ENCODE assay signal across 11 cellular contexts in genomic region chr12:108798551-108799221, GRCh38. TPM values are rescaled to one million over a fixed set of nuclear protein-coding genes. Genes with fewer than 3 reads are reported as not detected.
DNase-seq lines count a peak whose midpoint lies in the region; ATAC-seq and TF ChIP-seq lines count a peak whose summit lies in the region.
"Had no signal": no experiment of that assay in that cellular context is flagged by ENCODE, and none has a peak within 500 bp of the region (broad histone marks: within the 10 kb centered on the region; RNA-seq: fewer than 3 reads in every experiment).

No MANE protein-coding gene starts in this region.

- intact Hi-C loops in dorsolateral prefrontal cortex (cut with DNase I), result no loop called here

- TF ChIP-seq CTCF in dorsolateral prefrontal cortex (IDR thresholded peaks at IDR 0.05 in 54 of 56, conservative IDR thresholded peaks at IDR 0.05 in 2 of 56; ENCODE audit: low read depth in 1 of 56, partially characterized antibody in 56 of 56) (peak in 1 of 56 donors; percentile 14), WERI-Rb-1 (IDR thresholded peaks at IDR 0.05; ENCODE audit: low read depth, low read length) (no peak)

- H3K4me3 ChIP-seq in MG63 (no peak overlapping the region), dorsolateral prefrontal cortex (no peak overlapping the region), WERI-Rb-1 (ENCODE audit: low read depth, low read length) (no peak overlapping the region)

- H3K27me3 ChIP-seq in MG63 (no peaks in the 10 kb centered on the region), dorsolateral prefrontal cortex (no peaks in the 10 kb centered on the region), layer of hippocampus (ENCODE audit: control insufficient read depth, insufficient read depth, low read length) (no peaks in the 10 kb centered on the region), WERI-Rb-1 (ENCODE audit: insufficient read depth, low read depth, severe bottlenecking) (no peaks in the 10 kb centered on the region)

- H3K9me3 ChIP-seq in MG63, result no peaks in the 10 kb centered on the region
- no peaks in the 10 kb centered on the region for H3K9me3 ChIP-seq in WERI-Rb-1 (ENCODE audit: severe bottlenecking)

- DNase-seq in MG63 (peak; percentile 49), dorsolateral prefrontal cortex (peak; percentile 41 to 86 (median 76)), substantia nigra (lab: John Stamatoyannopoulos, UW) (peak in 42 of 49 donors; percentile 9 to 78 (median 47)), CD1c-positive myeloid dendritic cell (ENCODE audit: extremely low spot score) (no peak), WERI-Rb-1 (no peak)
- DNase-seq: activated CD8-positive, alpha-beta memory T cell treated with anti-CD3 and anti-CD28 coated beads, Interleukin-2, amount 50 U/mL, for 4 hours; NCI-H69; T-cell had no signal

- no peak for ATAC-seq in HG02973 (IDR thresholded peaks at IDR 0.05; ENCODE audit: unreplicated experiment)
- ATAC-seq in HG02885 (IDR thresholded peaks at IDR 0.05; ENCODE audit: poor library complexity, unreplicated experiment), result no peak
- ATAC-seq: T-cell had no signal

- H3K36me3 ChIP-seq in MG63, result peaks cover 95% of the 10 kb centered on the region
- peaks cover 80% of the 10 kb centered on the region for H3K36me3 ChIP-seq in WERI-Rb-1

- H3K27ac ChIP-seq in dorsolateral prefrontal cortex (peak overlapping the region in 58 of 59 donors; percentile 12 to 93 (median 81)), layer of hippocampus (ENCODE audit: low read depth, low read length) (peak overlapping the region; percentile 64), substantia nigra (ENCODE audit: low read depth, low read length, poor library complexity, severe bottlenecking) (peak overlapping the region; percentile 73), WERI-Rb-1 (no peak overlapping the region)

RNA-seq across cellular contexts. Expression of gene SSH1, which starts 58.7 kb away (rescaled TPM):
- total RNA-seq in MG63 (2014; rRNA removed; shearing (Covaris generic); ENCODE audit: low replicate concordance), result 7.0 and 8.7 TPM in 2 replicates
- 10 to 100 TPM; 28.6 to 59.1 (median 46.8) TPM for total RNA-seq in dorsolateral prefrontal cortex

Comparison
In these comparisons a context has a peak if more than half of its experiments do, and no peak if none do; other contexts are left out.
1. DNase-seq: peak in MG63 (single experiment), dorsolateral prefrontal cortex (10 of 10) and substantia nigra (42 of 49); none in CD1c-positive myeloid dendritic cell (single experiment) and WERI-Rb-1 (single experiment).